In genomic region chr22:39482768-39483167, GRCh38 we compare ENCODE assay signal across 1 cellular context.
TF ChIP-seq lines count a peak whose summit lies in the region.

No MANE protein-coding gene starts in this region.

TF ChIP-seq in HepG2, 621 proteins besides CTCF, POLR2A, EP300 and RAD21:
- TF ChIP-seq ZNF33B (CRISPR knock-in tag; IDR thresholded peaks at IDR 0.05), result no peak
- no peak for TF ChIP-seq JUN (CRISPR knock-in tag; IDR thresholded peaks at IDR 0.05)
- TF ChIP-seq, protein P1, sequence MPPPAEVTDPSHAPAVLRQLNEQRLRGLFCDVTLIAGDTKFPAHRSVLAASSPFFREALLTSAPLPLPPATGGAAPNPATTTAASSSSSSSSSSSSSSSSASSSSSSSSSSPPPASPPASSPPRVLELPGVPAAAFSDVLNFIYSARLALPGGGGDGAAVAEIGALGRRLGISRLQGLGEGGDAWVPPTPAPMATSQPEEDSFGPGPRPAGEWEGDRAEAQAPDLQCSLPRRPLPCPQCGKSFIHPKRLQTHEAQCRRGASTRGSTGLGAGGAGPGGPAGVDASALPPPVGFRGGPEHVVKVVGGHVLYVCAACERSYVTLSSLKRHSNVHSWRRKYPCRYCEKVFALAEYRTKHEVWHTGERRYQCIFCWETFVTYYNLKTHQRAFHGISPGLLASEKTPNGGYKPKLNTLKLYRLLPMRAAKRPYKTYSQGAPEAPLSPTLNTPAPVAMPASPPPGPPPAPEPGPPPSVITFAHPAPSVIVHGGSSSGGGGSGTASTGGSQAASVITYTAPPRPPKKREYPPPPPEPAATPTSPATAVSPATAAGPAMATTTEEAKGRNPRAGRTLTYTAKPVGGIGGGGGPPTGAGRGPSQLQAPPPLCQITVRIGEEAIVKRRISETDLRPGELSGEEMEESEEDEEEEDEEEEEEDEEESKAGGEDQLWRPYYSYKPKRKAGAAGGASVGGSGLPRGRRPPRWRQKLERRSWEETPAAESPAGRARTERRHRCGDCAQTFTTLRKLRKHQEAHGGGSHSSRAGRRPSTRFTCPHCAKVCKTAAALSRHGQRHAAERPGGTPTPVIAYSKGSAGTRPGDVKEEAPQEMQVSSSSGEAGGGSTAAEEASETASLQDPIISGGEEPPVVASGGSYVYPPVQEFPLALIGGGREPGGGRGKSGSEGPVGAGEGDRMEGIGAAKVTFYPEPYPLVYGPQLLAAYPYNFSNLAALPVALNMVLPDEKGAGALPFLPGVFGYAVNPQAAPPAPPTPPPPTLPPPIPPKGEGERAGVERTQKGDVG (CRISPR knock-in tag; IDR thresholded peaks at IDR 0.05; ENCODE audit: borderline replicate concordance), result no peak
- no peak for TF ChIP-seq ZNF768 (CRISPR knock-in tag; IDR thresholded peaks at IDR 0.05)
- no peak for TF ChIP-seq JDP2 (CRISPR knock-in tag; IDR thresholded peaks at IDR 0.05; ENCODE audit: borderline replicate concordance)
- no peak for TF ChIP-seq ZBTB10 (CRISPR knock-in tag; IDR thresholded peaks at IDR 0.05; ENCODE audit: borderline replicate concordance)
- no peak for TF ChIP-seq ZHX1 (CRISPR knock-in tag; IDR thresholded peaks at IDR 0.05; ENCODE audit: low read depth)
- TF ChIP-seq SRF (IDR thresholded peaks at IDR 0.05; ENCODE audit: low read depth, low read length), result no peak
- no peak for TF ChIP-seq MIER3 (CRISPR knock-in tag; IDR thresholded peaks at IDR 0.05; ENCODE audit: borderline replicate concordance)
- no peak for TF ChIP-seq MIXL1 (CRISPR knock-in tag; IDR thresholded peaks at IDR 0.05)
- TF ChIP-seq SMARCC2 (IDR thresholded peaks at IDR 0.05), result no peak
- no peak for TF ChIP-seq KAT7 (CRISPR knock-in tag; IDR thresholded peaks at IDR 0.05; ENCODE audit: borderline replicate concordance)
- TF ChIP-seq ZNF446 (CRISPR knock-in tag; IDR thresholded peaks at IDR 0.05), result no peak
- TF ChIP-seq ZNF460 (CRISPR knock-in tag; IDR thresholded peaks at IDR 0.05; ENCODE audit: borderline replicate concordance), result no peak
- no peak for TF ChIP-seq THRA (CRISPR knock-in tag; IDR thresholded peaks at IDR 0.05; ENCODE audit: borderline replicate concordance)
